In the genomic region with DNA sequence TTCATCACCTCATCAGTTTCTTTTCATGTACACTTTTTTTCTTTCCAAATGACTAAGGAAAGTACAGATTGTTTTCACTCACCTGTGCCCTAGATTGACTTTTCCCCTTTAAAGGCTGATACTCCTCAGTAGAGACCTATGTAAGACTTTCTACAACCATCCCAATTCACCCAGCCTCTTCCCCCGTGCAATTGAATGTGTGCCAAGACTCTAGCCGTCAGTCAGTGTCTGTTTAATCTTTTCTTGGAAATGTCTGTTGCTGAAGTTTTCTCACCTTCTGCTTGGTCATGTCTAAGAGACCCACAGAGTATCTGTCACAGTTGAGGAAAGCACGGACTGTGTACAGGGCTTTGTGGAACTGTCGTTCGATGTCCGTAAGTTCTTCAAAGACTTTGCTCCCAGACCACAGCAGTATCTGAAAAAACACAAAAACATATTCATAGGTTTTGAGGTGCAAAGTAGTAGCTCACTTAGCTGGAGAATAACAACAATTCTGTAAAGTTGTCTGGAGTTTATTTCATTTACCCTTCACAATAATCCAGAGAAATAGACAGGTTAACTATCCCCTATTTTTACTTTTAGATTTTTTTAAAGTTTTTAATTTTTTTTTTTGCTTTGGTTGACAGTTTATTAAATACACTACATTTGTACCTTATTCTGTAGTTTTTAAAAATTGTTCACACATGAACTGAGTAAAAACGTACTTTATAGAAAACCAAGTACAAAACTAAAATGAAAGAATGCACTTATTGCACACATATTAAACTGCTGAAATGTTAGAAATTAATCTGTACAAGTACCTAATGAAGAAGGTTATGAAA, we compare ENCODE assay signal across 1 cellular context.
TF ChIP-seq lines count a peak whose summit lies in the region.

No MANE protein-coding gene starts in this region.

TF ChIP-seq in K562, 482 proteins besides CTCF, POLR2A, EP300 and RAD21 (continues in another document):
- no peak for TF ChIP-seq SUPT5H (IDR thresholded peaks at IDR 0.05)
- TF ChIP-seq, protein P1, sequence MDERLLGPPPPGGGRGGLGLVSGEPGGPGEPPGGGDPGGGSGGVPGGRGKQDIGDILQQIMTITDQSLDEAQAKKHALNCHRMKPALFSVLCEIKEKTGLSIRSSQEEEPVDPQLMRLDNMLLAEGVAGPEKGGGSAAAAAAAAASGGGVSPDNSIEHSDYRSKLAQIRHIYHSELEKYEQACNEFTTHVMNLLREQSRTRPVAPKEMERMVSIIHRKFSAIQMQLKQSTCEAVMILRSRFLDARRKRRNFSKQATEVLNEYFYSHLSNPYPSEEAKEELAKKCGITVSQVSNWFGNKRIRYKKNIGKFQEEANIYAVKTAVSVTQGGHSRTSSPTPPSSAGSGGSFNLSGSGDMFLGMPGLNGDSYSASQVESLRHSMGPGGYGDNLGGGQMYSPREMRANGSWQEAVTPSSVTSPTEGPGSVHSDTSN (CRISPR knock-in tag; IDR thresholded peaks at IDR 0.05; ENCODE audit: low read depth): no peak
- TF ChIP-seq, protein P1 (tag; conservative IDR thresholded peaks at IDR 0.05; ENCODE audit: low read depth): peak; percentile 90
- TF ChIP-seq ZNF175 (CRISPR knock-in tag; IDR thresholded peaks at IDR 0.05; ENCODE audit: low read depth): no peak
- TF ChIP-seq NBN (IDR thresholded peaks at IDR 0.05; ENCODE audit: low read depth): peak; percentile 55
- TF ChIP-seq ZFPM2 (CRISPR knock-in tag; IDR thresholded peaks at IDR 0.05): no peak
- TF ChIP-seq IRF2 (CRISPR knock-in tag; IDR thresholded peaks at IDR 0.05): no peak
- TF ChIP-seq ZEB2 (IDR thresholded peaks at IDR 0.05): peak; percentile 70; the same call in 1 of the 2 replicates
- TF ChIP-seq E2F3 (CRISPR knock-in tag; IDR thresholded peaks at IDR 0.05): no peak
- TF ChIP-seq CXXC5 (CRISPR knock-in tag; IDR thresholded peaks at IDR 0.05): 0 out of 2 replicates have a peak, but pooled peaks have one; percentile 29
- TF ChIP-seq DPF2 (IDR thresholded peaks at IDR 0.05): peak; percentile 77; the same call in 1 of the 2 replicates
- TF ChIP-seq ATF1 (CRISPR knock-in tag; IDR thresholded peaks at IDR 0.05): no peak
- TF ChIP-seq ATF1 (tag; IDR thresholded peaks at IDR 0.05): peak; percentile 40; the same call in 1 of the 2 replicates
- TF ChIP-seq RBM39 (optimal IDR thresholded peaks at IDR 0.05; ENCODE audit: low read depth, low read length): no peak
- TF ChIP-seq, protein P2, sequence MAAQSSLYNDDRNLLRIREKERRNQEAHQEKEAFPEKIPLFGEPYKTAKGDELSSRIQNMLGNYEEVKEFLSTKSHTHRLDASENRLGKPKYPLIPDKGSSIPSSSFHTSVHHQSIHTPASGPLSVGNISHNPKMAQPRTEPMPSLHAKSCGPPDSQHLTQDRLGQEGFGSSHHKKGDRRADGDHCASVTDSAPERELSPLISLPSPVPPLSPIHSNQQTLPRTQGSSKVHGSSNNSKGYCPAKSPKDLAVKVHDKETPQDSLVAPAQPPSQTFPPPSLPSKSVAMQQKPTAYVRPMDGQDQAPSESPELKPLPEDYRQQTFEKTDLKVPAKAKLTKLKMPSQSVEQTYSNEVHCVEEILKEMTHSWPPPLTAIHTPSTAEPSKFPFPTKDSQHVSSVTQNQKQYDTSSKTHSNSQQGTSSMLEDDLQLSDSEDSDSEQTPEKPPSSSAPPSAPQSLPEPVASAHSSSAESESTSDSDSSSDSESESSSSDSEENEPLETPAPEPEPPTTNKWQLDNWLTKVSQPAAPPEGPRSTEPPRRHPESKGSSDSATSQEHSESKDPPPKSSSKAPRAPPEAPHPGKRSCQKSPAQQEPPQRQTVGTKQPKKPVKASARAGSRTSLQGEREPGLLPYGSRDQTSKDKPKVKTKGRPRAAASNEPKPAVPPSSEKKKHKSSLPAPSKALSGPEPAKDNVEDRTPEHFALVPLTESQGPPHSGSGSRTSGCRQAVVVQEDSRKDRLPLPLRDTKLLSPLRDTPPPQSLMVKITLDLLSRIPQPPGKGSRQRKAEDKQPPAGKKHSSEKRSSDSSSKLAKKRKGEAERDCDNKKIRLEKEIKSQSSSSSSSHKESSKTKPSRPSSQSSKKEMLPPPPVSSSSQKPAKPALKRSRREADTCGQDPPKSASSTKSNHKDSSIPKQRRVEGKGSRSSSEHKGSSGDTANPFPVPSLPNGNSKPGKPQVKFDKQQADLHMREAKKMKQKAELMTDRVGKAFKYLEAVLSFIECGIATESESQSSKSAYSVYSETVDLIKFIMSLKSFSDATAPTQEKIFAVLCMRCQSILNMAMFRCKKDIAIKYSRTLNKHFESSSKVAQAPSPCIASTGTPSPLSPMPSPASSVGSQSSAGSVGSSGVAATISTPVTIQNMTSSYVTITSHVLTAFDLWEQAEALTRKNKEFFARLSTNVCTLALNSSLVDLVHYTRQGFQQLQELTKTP (IDR thresholded peaks at IDR 0.05; ENCODE audit: low read depth in 1 of 2, partially characterized antibody in 2 of 2): no peak
- TF ChIP-seq FOSL1 (tag; conservative IDR thresholded peaks at IDR 0.05): 0 out of 2 replicates have a peak, but pooled peaks have one; percentile 27
- TF ChIP-seq CBX3 (IDR thresholded peaks at IDR 0.05; ENCODE audit: borderline replicate concordance in 1 of 2, low read length in 2 of 2): peak in 1 of 2 experiments; percentile 62; a peak in 1 of 3 replicates
- TF ChIP-seq SMAD4 (CRISPR knock-in tag; conservative IDR thresholded peaks at IDR 0.05): peak; percentile 45; the same call in 1 of the 2 replicates
- TF ChIP-seq NFIC (IDR thresholded peaks at IDR 0.05): peak; percentile 96
- TF ChIP-seq TCF7L2 (IDR thresholded peaks at IDR 0.05; ENCODE audit: low read depth, low read length): no peak
- no peak for TF ChIP-seq SREBF1 (IDR thresholded peaks at IDR 0.05; ENCODE audit: borderline replicate concordance, low read depth, low read length)
- peak; percentile 18; the same call in 1 of the 2 replicates for TF ChIP-seq EP400 (IDR thresholded peaks at IDR 0.05)
- no peak for TF ChIP-seq NFXL1 (CRISPR knock-in tag; IDR thresholded peaks at IDR 0.05)
- peak; percentile 53; the same call in 1 of the 2 replicates for TF ChIP-seq FOXJ2 (tag; IDR thresholded peaks at IDR 0.05)
- TF ChIP-seq, protein P3, sequence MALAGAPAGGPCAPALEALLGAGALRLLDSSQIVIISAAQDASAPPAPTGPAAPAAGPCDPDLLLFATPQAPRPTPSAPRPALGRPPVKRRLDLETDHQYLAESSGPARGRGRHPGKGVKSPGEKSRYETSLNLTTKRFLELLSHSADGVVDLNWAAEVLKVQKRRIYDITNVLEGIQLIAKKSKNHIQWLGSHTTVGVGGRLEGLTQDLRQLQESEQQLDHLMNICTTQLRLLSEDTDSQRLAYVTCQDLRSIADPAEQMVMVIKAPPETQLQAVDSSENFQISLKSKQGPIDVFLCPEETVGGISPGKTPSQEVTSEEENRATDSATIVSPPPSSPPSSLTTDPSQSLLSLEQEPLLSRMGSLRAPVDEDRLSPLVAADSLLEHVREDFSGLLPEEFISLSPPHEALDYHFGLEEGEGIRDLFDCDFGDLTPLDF (CRISPR knock-in tag; IDR thresholded peaks at IDR 0.05): no peak
- TF ChIP-seq TBP (optimal IDR thresholded peaks at IDR 0.05; ENCODE audit: low read depth, low read length): peak; percentile 51
- TF ChIP-seq, protein P4, sequence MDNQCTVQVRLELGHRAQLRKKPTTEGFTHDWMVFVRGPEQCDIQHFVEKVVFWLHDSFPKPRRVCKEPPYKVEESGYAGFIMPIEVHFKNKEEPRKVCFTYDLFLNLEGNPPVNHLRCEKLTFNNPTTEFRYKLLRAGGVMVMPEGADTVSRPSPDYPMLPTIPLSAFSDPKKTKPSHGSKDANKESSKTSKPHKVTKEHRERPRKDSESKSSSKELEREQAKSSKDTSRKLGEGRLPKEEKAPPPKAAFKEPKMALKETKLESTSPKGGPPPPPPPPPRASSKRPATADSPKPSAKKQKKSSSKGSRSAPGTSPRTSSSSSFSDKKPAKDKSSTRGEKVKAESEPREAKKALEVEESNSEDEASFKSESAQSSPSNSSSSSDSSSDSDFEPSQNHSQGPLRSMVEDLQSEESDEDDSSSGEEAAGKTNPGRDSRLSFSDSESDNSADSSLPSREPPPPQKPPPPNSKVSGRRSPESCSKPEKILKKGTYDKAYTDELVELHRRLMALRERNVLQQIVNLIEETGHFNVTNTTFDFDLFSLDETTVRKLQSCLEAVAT (IDR thresholded peaks at IDR 0.05): 0 out of 4 replicates have a peak, but pooled peaks of 1 of the 2 experiments have one; percentile 9
- TF ChIP-seq, protein P5, sequence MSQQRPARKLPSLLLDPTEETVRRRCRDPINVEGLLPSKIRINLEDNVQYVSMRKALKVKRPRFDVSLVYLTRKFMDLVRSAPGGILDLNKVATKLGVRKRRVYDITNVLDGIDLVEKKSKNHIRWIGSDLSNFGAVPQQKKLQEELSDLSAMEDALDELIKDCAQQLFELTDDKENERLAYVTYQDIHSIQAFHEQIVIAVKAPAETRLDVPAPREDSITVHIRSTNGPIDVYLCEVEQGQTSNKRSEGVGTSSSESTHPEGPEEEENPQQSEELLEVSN (IDR thresholded peaks at IDR 0.05; ENCODE audit: borderline replicate concordance in 1 of 2, extremely low read depth in 1 of 2, insufficient read depth in 1 of 2, insufficient read length in 1 of 2, low read depth in 1 of 2, low read length in 1 of 2, poor library complexity in 1 of 2, severe bottlenecking in 1 of 2): peak in 1 of 2 experiments; percentile 16
- TF ChIP-seq, protein P6, sequence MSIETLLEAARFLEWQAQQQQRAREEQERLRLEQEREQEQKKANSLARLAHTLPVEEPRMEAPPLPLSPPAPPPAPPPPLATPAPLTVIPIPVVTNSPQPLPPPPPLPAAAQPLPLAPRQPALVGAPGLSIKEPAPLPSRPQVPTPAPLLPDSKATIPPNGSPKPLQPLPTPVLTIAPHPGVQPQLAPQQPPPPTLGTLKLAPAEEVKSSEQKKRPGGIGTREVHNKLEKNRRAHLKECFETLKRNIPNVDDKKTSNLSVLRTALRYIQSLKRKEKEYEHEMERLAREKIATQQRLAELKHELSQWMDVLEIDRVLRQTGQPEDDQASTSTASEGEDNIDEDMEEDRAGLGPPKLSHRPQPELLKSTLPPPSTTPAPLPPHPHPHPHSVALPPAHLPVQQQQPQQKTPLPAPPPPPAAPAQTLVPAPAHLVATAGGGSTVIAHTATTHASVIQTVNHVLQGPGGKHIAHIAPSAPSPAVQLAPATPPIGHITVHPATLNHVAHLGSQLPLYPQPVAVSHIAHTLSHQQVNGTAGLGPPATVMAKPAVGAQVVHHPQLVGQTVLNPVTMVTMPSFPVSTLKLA (conservative IDR thresholded peaks at IDR 0.05): peak in 1 of 2 experiments; percentile 53; a peak in 2 of 4 replicates
- TF ChIP-seq STAT5A (IDR thresholded peaks at IDR 0.05; ENCODE audit: borderline replicate concordance, low read length): peak; percentile 86
- TF ChIP-seq, protein P7, sequence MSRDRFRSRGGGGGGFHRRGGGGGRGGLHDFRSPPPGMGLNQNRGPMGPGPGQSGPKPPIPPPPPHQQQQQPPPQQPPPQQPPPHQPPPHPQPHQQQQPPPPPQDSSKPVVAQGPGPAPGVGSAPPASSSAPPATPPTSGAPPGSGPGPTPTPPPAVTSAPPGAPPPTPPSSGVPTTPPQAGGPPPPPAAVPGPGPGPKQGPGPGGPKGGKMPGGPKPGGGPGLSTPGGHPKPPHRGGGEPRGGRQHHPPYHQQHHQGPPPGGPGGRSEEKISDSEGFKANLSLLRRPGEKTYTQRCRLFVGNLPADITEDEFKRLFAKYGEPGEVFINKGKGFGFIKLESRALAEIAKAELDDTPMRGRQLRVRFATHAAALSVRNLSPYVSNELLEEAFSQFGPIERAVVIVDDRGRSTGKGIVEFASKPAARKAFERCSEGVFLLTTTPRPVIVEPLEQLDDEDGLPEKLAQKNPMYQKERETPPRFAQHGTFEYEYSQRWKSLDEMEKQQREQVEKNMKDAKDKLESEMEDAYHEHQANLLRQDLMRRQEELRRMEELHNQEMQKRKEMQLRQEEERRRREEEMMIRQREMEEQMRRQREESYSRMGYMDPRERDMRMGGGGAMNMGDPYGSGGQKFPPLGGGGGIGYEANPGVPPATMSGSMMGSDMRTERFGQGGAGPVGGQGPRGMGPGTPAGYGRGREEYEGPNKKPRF (IDR thresholded peaks at IDR 0.05; ENCODE audit: low read depth, low read length): no peak
- TF ChIP-seq CBX8 (IDR thresholded peaks at IDR 0.05; ENCODE audit: borderline replicate concordance, extremely low read depth, low read depth, low read length, poor library complexity, severe bottlenecking): no peak
- no peak for TF ChIP-seq ZFP1 (CRISPR knock-in tag; IDR thresholded peaks at IDR 0.05)
- TF ChIP-seq, protein P8, sequence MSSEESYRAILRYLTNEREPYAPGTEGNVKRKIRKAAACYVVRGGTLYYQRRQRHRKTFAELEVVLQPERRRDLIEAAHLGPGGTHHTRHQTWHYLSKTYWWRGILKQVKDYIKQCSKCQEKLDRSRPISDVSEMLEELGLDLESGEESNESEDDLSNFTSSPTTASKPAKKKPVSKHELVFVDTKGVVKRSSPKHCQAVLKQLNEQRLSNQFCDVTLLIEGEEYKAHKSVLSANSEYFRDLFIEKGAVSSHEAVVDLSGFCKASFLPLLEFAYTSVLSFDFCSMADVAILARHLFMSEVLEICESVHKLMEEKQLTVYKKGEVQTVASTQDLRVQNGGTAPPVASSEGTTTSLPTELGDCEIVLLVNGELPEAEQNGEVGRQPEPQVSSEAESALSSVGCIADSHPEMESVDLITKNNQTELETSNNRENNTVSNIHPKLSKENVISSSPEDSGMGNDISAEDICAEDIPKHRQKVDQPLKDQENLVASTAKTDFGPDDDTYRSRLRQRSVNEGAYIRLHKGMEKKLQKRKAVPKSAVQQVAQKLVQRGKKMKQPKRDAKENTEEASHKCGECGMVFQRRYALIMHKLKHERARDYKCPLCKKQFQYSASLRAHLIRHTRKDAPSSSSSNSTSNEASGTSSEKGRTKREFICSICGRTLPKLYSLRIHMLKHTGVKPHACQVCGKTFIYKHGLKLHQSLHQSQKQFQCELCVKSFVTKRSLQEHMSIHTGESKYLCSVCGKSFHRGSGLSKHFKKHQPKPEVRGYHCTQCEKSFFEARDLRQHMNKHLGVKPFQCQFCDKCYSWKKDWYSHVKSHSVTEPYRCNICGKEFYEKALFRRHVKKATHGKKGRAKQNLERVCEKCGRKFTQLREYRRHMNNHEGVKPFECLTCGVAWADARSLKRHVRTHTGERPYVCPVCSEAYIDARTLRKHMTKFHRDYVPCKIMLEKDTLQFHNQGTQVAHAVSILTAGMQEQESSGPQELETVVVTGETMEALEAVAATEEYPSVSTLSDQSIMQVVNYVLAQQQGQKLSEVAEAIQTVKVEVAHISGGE (CRISPR knock-in tag; IDR thresholded peaks at IDR 0.05): no peak
- no peak for TF ChIP-seq ZNF79 (CRISPR knock-in tag; IDR thresholded peaks at IDR 0.05; ENCODE audit: low read depth)
- peak; percentile 37; the same call in 1 of the 2 replicates for TF ChIP-seq CBFA2T3 (IDR thresholded peaks at IDR 0.05)
- TF ChIP-seq ZNF212 (CRISPR knock-in tag; IDR thresholded peaks at IDR 0.05): no peak
- TF ChIP-seq TAF7 (tag; IDR thresholded peaks at IDR 0.05): no peak
- no peak for TF ChIP-seq DMBX1 (CRISPR knock-in tag; IDR thresholded peaks at IDR 0.05; ENCODE audit: borderline replicate concordance)
